Comparison of ENCODE assay signal across 1 cellular context in the genomic region with DNA sequence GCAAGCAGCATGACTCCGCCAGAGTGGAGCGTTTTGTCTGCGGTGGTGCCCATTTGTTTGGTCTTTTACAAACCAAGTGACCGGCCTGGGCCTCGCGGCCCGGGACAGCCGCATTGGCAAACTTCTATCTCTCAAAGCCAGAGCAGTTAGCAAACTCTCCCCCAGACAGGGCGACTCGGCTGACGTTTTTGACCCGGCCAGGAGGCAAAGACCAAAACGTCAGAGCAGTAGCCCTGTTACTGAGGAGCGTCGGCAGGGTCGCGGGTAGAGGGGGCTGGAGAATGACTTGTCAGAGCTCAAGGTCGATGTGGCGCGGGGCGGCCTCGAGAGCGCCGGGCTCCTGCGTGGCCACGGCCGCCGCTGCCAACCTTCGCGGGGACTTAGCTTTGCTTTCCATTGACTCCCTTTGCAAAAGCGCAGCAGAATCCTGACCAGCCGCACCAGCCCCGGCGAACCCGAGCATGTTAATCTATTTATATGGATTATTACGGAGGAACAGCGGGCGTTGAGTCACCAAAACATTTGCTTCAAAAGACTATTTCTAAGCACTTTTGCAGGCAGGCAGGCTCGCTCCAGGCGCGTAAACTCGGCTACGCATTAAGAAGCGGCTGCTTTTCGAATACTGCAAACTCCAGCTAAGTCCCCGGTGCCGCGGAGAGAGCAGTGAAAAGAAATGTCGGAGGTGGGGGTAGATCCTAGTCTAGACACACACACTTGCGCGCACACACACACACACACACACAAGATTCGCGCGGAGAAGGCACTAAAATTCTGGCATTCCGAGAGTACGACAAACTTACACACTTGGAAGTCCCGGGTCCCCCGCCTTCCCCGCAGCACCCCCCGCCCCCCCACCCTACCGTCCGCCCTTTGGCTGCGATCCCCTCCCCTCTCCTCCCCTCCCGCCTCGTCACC.
TF ChIP-seq lines count a peak whose summit lies in the region.

No MANE protein-coding gene starts in this region.

TF ChIP-seq in HepG2, 621 proteins besides CTCF, POLR2A, EP300 and RAD21 (continued from another document and continues in another):
- peak; percentile 88; the same call in 1 of the 2 replicates for TF ChIP-seq KDM2A (CRISPR knock-in tag; IDR thresholded peaks at IDR 0.05; ENCODE audit: borderline replicate concordance, low read depth)
- peak; percentile 62; the same call in 1 of the 2 replicates for TF ChIP-seq ZNF234 (CRISPR knock-in tag; conservative IDR thresholded peaks at IDR 0.05)
- no peak for TF ChIP-seq ZFP36 (IDR thresholded peaks at IDR 0.05; ENCODE audit: borderline replicate concordance, low read depth, low read length, partially characterized antibody)
- TF ChIP-seq RBFOX2 (IDR thresholded peaks at IDR 0.05; ENCODE audit: low read depth, low read length) = peak; percentile 85
- TF ChIP-seq, protein P1, sequence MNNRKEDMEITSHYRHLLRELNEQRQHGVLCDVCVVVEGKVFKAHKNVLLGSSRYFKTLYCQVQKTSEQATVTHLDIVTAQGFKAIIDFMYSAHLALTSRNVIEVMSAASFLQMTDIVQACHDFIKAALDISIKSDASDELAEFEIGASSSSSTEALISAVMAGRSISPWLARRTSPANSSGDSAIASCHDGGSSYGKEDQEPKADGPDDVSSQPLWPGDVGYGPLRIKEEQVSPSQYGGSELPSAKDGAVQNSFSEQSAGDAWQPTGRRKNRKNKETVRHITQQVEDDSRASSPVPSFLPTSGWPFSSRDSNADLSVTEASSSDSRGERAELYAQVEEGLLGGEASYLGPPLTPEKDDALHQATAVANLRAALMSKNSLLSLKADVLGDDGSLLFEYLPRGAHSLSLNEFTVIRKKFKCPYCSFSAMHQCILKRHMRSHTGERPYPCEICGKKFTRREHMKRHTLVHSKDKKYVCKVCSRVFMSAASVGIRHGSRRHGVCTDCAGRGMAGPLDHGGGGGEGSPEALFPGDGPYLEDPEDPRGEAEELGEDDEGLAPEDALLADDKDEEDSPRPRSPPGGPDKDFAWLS (CRISPR knock-in tag; IDR thresholded peaks at IDR 0.05; ENCODE audit: borderline replicate concordance) = 0 out of 2 replicates have a peak, but pooled peaks have one; percentile 62
- TF ChIP-seq SOX5 (CRISPR knock-in tag; IDR thresholded peaks at IDR 0.05; ENCODE audit: borderline replicate concordance) = peak; percentile 26; the same call in 1 of the 2 replicates
- peak; percentile 74; the same call in 1 of the 2 replicates for TF ChIP-seq SNAPC2 (CRISPR knock-in tag; IDR thresholded peaks at IDR 0.05)
- TF ChIP-seq, protein P2, sequence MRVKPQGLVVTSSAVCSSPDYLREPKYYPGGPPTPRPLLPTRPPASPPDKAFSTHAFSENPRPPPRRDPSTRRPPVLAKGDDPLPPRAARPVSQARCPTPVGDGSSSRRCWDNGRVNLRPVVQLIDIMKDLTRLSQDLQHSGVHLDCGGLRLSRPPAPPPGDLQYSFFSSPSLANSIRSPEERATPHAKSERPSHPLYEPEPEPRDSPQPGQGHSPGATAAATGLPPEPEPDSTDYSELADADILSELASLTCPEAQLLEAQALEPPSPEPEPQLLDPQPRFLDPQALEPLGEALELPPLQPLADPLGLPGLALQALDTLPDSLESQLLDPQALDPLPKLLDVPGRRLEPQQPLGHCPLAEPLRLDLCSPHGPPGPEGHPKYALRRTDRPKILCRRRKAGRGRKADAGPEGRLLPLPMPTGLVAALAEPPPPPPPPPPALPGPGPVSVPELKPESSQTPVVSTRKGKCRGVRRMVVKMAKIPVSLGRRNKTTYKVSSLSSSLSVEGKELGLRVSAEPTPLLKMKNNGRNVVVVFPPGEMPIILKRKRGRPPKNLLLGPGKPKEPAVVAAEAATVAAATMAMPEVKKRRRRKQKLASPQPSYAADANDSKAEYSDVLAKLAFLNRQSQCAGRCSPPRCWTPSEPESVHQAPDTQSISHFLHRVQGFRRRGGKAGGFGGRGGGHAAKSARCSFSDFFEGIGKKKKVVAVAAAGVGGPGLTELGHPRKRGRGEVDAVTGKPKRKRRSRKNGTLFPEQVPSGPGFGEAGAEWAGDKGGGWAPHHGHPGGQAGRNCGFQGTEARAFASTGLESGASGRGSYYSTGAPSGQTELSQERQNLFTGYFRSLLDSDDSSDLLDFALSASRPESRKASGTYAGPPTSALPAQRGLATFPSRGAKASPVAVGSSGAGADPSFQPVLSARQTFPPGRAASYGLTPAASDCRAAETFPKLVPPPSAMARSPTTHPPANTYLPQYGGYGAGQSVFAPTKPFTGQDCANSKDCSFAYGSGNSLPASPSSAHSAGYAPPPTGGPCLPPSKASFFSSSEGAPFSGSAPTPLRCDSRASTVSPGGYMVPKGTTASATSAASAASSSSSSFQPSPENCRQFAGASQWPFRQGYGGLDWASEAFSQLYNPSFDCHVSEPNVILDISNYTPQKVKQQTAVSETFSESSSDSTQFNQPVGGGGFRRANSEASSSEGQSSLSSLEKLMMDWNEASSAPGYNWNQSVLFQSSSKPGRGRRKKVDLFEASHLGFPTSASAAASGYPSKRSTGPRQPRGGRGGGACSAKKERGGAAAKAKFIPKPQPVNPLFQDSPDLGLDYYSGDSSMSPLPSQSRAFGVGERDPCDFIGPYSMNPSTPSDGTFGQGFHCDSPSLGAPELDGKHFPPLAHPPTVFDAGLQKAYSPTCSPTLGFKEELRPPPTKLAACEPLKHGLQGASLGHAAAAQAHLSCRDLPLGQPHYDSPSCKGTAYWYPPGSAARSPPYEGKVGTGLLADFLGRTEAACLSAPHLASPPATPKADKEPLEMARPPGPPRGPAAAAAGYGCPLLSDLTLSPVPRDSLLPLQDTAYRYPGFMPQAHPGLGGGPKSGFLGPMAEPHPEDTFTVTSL (CRISPR knock-in tag; IDR thresholded peaks at IDR 0.05; ENCODE audit: borderline replicate concordance) = no peak
- no peak for TF ChIP-seq ZFP36L2 (CRISPR knock-in tag; IDR thresholded peaks at IDR 0.05)
- TF ChIP-seq U2AF1 (optimal IDR thresholded peaks at IDR 0.05; ENCODE audit: low read depth, low read length) = peak; percentile 95
- TF ChIP-seq ZNF768 (CRISPR knock-in tag; IDR thresholded peaks at IDR 0.05) = peak; percentile 64
- TF ChIP-seq ESRRA (CRISPR knock-in tag; IDR thresholded peaks at IDR 0.05; ENCODE audit: low read depth) = peak; percentile 70
- TF ChIP-seq FOXP1 (IDR thresholded peaks at IDR 0.05) = no peak
- TF ChIP-seq FOXP1 (CRISPR knock-in tag; IDR thresholded peaks at IDR 0.05) = 0 out of 2 replicates have a peak, but pooled peaks have one; percentile 11
- TF ChIP-seq FOSL2 (CRISPR knock-in tag; IDR thresholded peaks at IDR 0.05) = peak; percentile 38
- TF ChIP-seq, protein P3, sequence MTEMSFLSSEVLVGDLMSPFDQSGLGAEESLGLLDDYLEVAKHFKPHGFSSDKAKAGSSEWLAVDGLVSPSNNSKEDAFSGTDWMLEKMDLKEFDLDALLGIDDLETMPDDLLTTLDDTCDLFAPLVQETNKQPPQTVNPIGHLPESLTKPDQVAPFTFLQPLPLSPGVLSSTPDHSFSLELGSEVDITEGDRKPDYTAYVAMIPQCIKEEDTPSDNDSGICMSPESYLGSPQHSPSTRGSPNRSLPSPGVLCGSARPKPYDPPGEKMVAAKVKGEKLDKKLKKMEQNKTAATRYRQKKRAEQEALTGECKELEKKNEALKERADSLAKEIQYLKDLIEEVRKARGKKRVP (CRISPR knock-in tag; IDR thresholded peaks at IDR 0.05) = no peak
- no peak for TF ChIP-seq STAT5B (CRISPR knock-in tag; IDR thresholded peaks at IDR 0.05)
- TF ChIP-seq NR2C2 (CRISPR knock-in tag; IDR thresholded peaks at IDR 0.05; ENCODE audit: borderline replicate concordance) = peak; percentile 24; the same call in 1 of the 2 replicates
- peak; percentile 91 for TF ChIP-seq ZNF607 (CRISPR knock-in tag; IDR thresholded peaks at IDR 0.05; ENCODE audit: borderline replicate concordance)
- peak; percentile 87 for TF ChIP-seq HNRNPL (IDR thresholded peaks at IDR 0.05; ENCODE audit: low read depth, low read length)
- TF ChIP-seq PHF21A (CRISPR knock-in tag; IDR thresholded peaks at IDR 0.05) = peak; percentile 76
- TF ChIP-seq STAG1 (CRISPR knock-in tag; IDR thresholded peaks at IDR 0.05) = peak; percentile 24; the same call in 1 of the 2 replicates
- TF ChIP-seq ZNF83 (CRISPR knock-in tag; IDR thresholded peaks at IDR 0.05; ENCODE audit: borderline replicate concordance) = 0 out of 2 replicates have a peak, but pooled peaks have one; percentile 72
- TF ChIP-seq SMAD1 (CRISPR knock-in tag; IDR thresholded peaks at IDR 0.05; ENCODE audit: borderline replicate concordance, low read depth) = 0 out of 2 replicates have a peak, but pooled peaks have one; percentile 45
- no peak; the same call in 1 of the 2 replicates for TF ChIP-seq SP140L (CRISPR knock-in tag; IDR thresholded peaks at IDR 0.05; ENCODE audit: borderline replicate concordance)
- TF ChIP-seq ZNF629 (CRISPR knock-in tag; conservative IDR thresholded peaks at IDR 0.05) = no peak
- TF ChIP-seq, protein P4, sequence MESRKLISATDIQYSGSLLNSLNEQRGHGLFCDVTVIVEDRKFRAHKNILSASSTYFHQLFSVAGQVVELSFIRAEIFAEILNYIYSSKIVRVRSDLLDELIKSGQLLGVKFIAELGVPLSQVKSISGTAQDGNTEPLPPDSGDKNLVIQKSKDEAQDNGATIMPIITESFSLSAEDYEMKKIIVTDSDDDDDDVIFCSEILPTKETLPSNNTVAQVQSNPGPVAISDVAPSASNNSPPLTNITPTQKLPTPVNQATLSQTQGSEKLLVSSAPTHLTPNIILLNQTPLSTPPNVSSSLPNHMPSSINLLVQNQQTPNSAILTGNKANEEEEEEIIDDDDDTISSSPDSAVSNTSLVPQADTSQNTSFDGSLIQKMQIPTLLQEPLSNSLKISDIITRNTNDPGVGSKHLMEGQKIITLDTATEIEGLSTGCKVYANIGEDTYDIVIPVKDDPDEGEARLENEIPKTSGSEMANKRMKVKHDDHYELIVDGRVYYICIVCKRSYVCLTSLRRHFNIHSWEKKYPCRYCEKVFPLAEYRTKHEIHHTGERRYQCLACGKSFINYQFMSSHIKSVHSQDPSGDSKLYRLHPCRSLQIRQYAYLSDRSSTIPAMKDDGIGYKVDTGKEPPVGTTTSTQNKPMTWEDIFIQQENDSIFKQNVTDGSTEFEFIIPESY (CRISPR knock-in tag; IDR thresholded peaks at IDR 0.05) = no peak; the same call in 1 of the 2 replicates
- TF ChIP-seq IRF2 (CRISPR knock-in tag; IDR thresholded peaks at IDR 0.05) = 0 out of 2 replicates have a peak, but pooled peaks have one; percentile 45
- no peak for TF ChIP-seq ZNF850 (CRISPR knock-in tag; conservative IDR thresholded peaks at IDR 0.05)
- TF ChIP-seq SIN3A (IDR thresholded peaks at IDR 0.05; ENCODE audit: borderline replicate concordance, low read depth, low read length) = peak; percentile 60; the same call in 1 of the 2 replicates
- 0 out of 2 replicates have a peak, but pooled peaks have one; percentile 48 for TF ChIP-seq ZNF432 (CRISPR knock-in tag; IDR thresholded peaks at IDR 0.05; ENCODE audit: borderline replicate concordance)
- no peak for TF ChIP-seq SMC3 (IDR thresholded peaks at IDR 0.05; ENCODE audit: low read length)
- TF ChIP-seq TOPORS (CRISPR knock-in tag; IDR thresholded peaks at IDR 0.05) = 0 out of 2 replicates have a peak, but pooled peaks have one; percentile 45
- TF ChIP-seq SMAD9 (CRISPR knock-in tag; IDR thresholded peaks at IDR 0.05) = no peak
- no peak for TF ChIP-seq HES4 (CRISPR knock-in tag; IDR thresholded peaks at IDR 0.05; ENCODE audit: borderline replicate concordance)
- TF ChIP-seq, protein P5, sequence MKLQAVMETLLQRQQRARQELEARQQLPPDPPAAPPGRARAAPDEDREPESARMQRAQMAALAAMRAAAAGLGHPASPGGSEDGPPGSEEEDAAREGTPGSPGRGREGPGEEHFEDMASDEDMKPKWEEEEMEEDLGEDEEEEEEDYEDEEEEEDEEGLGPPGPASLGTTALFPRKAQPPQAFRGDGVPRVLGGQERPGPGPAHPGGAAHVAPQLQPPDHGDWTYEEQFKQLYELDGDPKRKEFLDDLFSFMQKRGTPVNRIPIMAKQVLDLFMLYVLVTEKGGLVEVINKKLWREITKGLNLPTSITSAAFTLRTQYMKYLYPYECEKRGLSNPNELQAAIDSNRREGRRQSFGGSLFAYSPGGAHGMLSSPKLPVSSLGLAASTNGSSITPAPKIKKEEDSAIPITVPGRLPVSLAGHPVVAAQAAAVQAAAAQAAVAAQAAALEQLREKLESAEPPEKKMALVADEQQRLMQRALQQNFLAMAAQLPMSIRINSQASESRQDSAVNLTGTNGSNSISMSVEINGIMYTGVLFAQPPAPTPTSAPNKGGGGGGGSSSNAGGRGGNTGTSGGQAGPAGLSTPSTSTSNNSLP (IDR thresholded peaks at IDR 0.05; ENCODE audit: low read depth, low read length) = peak; percentile 6; the same call in 1 of the 2 replicates
- TF ChIP-seq NR2F6 (IDR thresholded peaks at IDR 0.05) = no peak
- TF ChIP-seq NR2F6 (CRISPR knock-in tag; IDR thresholded peaks at IDR 0.05) = peak; percentile 63; the same call in 1 of the 2 replicates
- no peak for TF ChIP-seq TSC22D2 (CRISPR knock-in tag; IDR thresholded peaks at IDR 0.05; ENCODE audit: borderline replicate concordance)
- TF ChIP-seq MXD4 (CRISPR knock-in tag; IDR thresholded peaks at IDR 0.05) = peak; percentile 70; the same call in 1 of the 2 replicates
- TF ChIP-seq ZBTB8A (CRISPR knock-in tag; IDR thresholded peaks at IDR 0.05; ENCODE audit: borderline replicate concordance, low read depth) = 0 out of 2 replicates have a peak, but pooled peaks have one; percentile 54
- TF ChIP-seq HDAC1 (CRISPR knock-in tag; IDR thresholded peaks at IDR 0.05) = peak; percentile 66
- TF ChIP-seq ZNF235 (CRISPR knock-in tag; IDR thresholded peaks at IDR 0.05; ENCODE audit: borderline replicate concordance) = no peak
- no peak for TF ChIP-seq ZFY (CRISPR knock-in tag; IDR thresholded peaks at IDR 0.05)
- TF ChIP-seq CREB1 (IDR thresholded peaks at IDR 0.05) = no peak
- peak; percentile 66 for TF ChIP-seq CREB1 (CRISPR knock-in tag; IDR thresholded peaks at IDR 0.05)
- TF ChIP-seq ZMAT3 (CRISPR knock-in tag; conservative IDR thresholded peaks at IDR 0.05) = peak; percentile 81; the same call in 1 of the 2 replicates
- TF ChIP-seq CAMTA2 (CRISPR knock-in tag; IDR thresholded peaks at IDR 0.05; ENCODE audit: borderline replicate concordance) = no peak
- TF ChIP-seq ZFX (CRISPR knock-in tag; IDR thresholded peaks at IDR 0.05; ENCODE audit: low read depth) = peak; percentile 61; the same call in 1 of the 2 replicates
- TF ChIP-seq, protein P6, sequence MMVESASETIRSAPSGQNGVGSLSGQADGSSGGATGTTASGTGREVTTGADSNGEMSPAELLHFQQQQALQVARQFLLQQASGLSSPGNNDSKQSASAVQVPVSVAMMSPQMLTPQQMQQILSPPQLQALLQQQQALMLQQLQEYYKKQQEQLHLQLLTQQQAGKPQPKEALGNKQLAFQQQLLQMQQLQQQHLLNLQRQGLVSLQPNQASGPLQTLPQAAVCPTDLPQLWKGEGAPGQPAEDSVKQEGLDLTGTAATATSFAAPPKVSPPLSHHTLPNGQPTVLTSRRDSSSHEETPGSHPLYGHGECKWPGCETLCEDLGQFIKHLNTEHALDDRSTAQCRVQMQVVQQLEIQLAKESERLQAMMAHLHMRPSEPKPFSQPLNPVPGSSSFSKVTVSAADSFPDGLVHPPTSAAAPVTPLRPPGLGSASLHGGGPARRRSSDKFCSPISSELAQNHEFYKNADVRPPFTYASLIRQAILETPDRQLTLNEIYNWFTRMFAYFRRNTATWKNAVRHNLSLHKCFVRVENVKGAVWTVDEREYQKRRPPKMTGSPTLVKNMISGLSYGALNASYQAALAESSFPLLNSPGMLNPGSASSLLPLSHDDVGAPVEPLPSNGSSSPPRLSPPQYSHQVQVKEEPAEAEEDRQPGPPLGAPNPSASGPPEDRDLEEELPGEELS (CRISPR knock-in tag; IDR thresholded peaks at IDR 0.05) = peak; percentile 14; the same call in 1 of the 2 replicates
- TF ChIP-seq NFYC (CRISPR knock-in tag; IDR thresholded peaks at IDR 0.05) = peak; percentile 42; the same call in 1 of the 2 replicates
- TF ChIP-seq ZNF674 (CRISPR knock-in tag; IDR thresholded peaks at IDR 0.05; ENCODE audit: low read depth) = no peak
- peak; percentile 76; the same call in 1 of the 2 replicates for TF ChIP-seq ZNF333 (CRISPR knock-in tag; IDR thresholded peaks at IDR 0.05; ENCODE audit: borderline replicate concordance)
